Comparison of ENCODE assay signal across 23 cellular contexts in genomic region chr5:150407097-150407720, GRCh38. TPM values are rescaled to one million over a fixed set of nuclear protein-coding genes. Genes with fewer than 3 reads are reported as not detected.
A peak's percentile ranks its signal among the peaks of the same experiment; 100 is the strongest.
DNase-seq lines count a peak whose midpoint lies in the region; ATAC-seq, FAIRE-seq and TF ChIP-seq lines count a peak whose summit lies in the region.
"Had no signal": no experiment of that assay in that cellular context is flagged by ENCODE, and none has a peak within 500 bp of the region (broad histone marks: within the 10 kb centered on the region; RNA-seq: fewer than 3 reads in every experiment).

No MANE protein-coding gene starts in this region.

- intact Hi-C loops in left ventricle myocardium inferior (cut with micrococcal nuclease) (no loop called here), left cardiac atrium (cut with DNase I) (no loop called here), HepG2 (cut with micrococcal nuclease; ENCODE audit: unreplicated experiment) (no loop called here)

- TF ChIP-seq POLR2A in HepG2 (IDR thresholded peaks at IDR 0.05; ENCODE audit: insufficient read depth in 1 of 2, low read depth in 2 of 2, low read length in 2 of 2): no peak

- H2AFZ ChIP-seq in HepG2 (ENCODE audit: low read length): no peak overlapping the region

- no peak overlapping the region for H3K9ac ChIP-seq in HepG2 (ENCODE audit: insufficient read depth, low read depth, low read length)

- TF ChIP-seq CTCF in left ventricle myocardium inferior (IDR thresholded peaks at IDR 0.05; ENCODE audit: borderline replicate concordance) (no peak), HepG2 (CRISPR knock-in tag; IDR thresholded peaks at IDR 0.05) (no peak)

- in situ Hi-C loops in HepG2 (cut with HindIII; ENCODE audit: extremely low pct_ligation_motif_present, low pct_unique_long_range_greater_than_20kb): no loop called here

- peaks cover 5% of the 10 kb centered on the region for H3K79me2 ChIP-seq in HepG2 (ENCODE audit: insufficient read depth, low read length)

- TF ChIP-seq RAD21 in HepG2 (CRISPR knock-in tag; IDR thresholded peaks at IDR 0.05): no peak

- H3K4me3 ChIP-seq in left ventricle myocardium inferior (no peak overlapping the region), HepG2 (replicated peaks in 1 of 3; ENCODE audit: insufficient read depth in 1 of 3, low read depth in 2 of 3, low read length in 3 of 3) (no peak overlapping the region)
- H3K4me3 ChIP-seq: right atrium auricular region, uterus had no signal

- FAIRE-seq in HepG2 (lab: Jason Lieb, UNC) (no peak), HTR-8/SVneo (lab: Jason Lieb, UNC) (no peak), RCC 7860 (lab: Jason Lieb, UNC) (no peak)
- FAIRE-seq: colon had no signal

- BruUV-seq in HepG2 (replicated peaks; lab: Mats Ljungman, UMichigan): no TSS peak

- peaks cover 61% of the 10 kb centered on the region for H3K4me1 ChIP-seq in left ventricle myocardium inferior
- H3K4me1 ChIP-seq in HepG2 (ENCODE audit: insufficient read depth, low read length): peaks cover 25% of the 10 kb centered on the region
- H3K4me1 ChIP-seq: uterus had no signal

- H3K4me2 ChIP-seq in HepG2 (ENCODE audit: low read depth, low read length): no peak overlapping the region

- ATAC-seq in left cardiac atrium (no peak), HepG2 (no peak), GM19395 (IDR thresholded peaks at IDR 0.05; ENCODE audit: unreplicated experiment) (no peak)
- ATAC-seq: Right ventricle myocardium inferior, T-cell had no signal

- peaks cover 14% of the 10 kb centered on the region for H3K36me3 ChIP-seq in left ventricle myocardium inferior
- peaks cover 6 to 21% of the 10 kb centered on the region in 2 experiments; a peak in 4 of 5 replicates for H3K36me3 ChIP-seq in HepG2 (replicated peaks in 1 of 2; ENCODE audit: control insufficient read depth in 1 of 2, insufficient read depth in 2 of 2, low read length in 2 of 2)
- H3K36me3 ChIP-seq: uterus had no signal

- CTCF ChIA-PET in HepG2 (lab: Yijun Ruan, JAX; ENCODE audit: low intra/inter-chr PET ratio, low total read pairs): no interaction called here

- TF ChIP-seq EP300 in HepG2 (IDR thresholded peaks at IDR 0.05; ENCODE audit: low read depth in 2 of 2, low read length in 2 of 2) (no peak), HepG2 (CRISPR knock-in tag; IDR thresholded peaks at IDR 0.05; ENCODE audit: borderline replicate concordance) (no peak)

- no peak for DNase-seq in left ventricle myocardium inferior
- DNase-seq in left cardiac atrium: no peak
- peak; percentile 12 for DNase-seq in M059J (ENCODE audit: low read depth)
- DNase-seq in HepG2 (ENCODE audit: low spot score): no peak
- DNase-seq in HTR-8/SVneo (ENCODE audit: insufficient read length, low spot score): no peak
- DNase-seq in RCC 7860 (ENCODE audit: low spot score): no peak
- DNase-seq in activated naive CD4-positive, alpha-beta T cell (lab: John Stamatoyannopoulos, UW): no peak
- DNase-seq: activated CD8-positive, alpha-beta memory T cell treated with anti-CD3 and anti-CD28 coated beads for 24 hours; erythroblast; GOT3; mesenchymal stem cell; NCI-H1417; NCI-H2227 treated with DMSO at 0.1 percent for 48 hours; NK-92 treated with Interleukin-12 subunit alpha and Interleukin-12 subunit beta, amount 100 ng/mL, for 24 hours; stomach; T-cell; uterus had no signal

- no peaks in the 10 kb centered on the region for H3K9me3 ChIP-seq in left ventricle myocardium inferior (replicated peaks)
- no peaks in the 10 kb centered on the region for H3K9me3 ChIP-seq in HepG2 (ENCODE audit: low read length)
- H3K9me3 ChIP-seq: neutrophil, right atrium auricular region, stomach, uterus had no signal

- peak overlapping the region; percentile 89 for H3K27ac ChIP-seq in left ventricle myocardium inferior (replicated peaks)
- H3K27ac ChIP-seq in HepG2 (ENCODE audit: extremely low read length, insufficient read depth, low read length): no peak overlapping the region
- H3K27ac ChIP-seq: neutrophil, right atrium auricular region, VCaP had no signal

- POLR2A ChIA-PET in HepG2 (lab: Yijun Ruan, JAX): no interaction called here

- 92% methylated on average over 7 of the region's 13 CpGs for WGBS in HepG2 (ENCODE audit: low lambda C conversion rate)

- no peaks in the 10 kb centered on the region for H4K20me1 ChIP-seq in HepG2 (ENCODE audit: insufficient read depth, low read length)

- H3K27me3 ChIP-seq in left ventricle myocardium inferior (ENCODE audit: low read depth) (no peaks in the 10 kb centered on the region), HepG2 (ENCODE audit: control insufficient read depth in 1 of 2, insufficient read depth in 2 of 2, low read length in 2 of 2) (no peaks in the 10 kb centered on the region)
- H3K27me3 ChIP-seq: neutrophil, right atrium auricular region, stomach, uterus had no signal

RNA-seq across cellular contexts. Expression of gene CD74, which starts 5.5 kb away (rescaled TPM):
- total RNA-seq in left ventricle myocardium inferior (251 TPM), left cardiac atrium (100 to 1,000 TPM; 255 to 433 TPM), HepG2 (2016; rRNA removed; fragmentation: Illumina TruSeq; extraction: Trizol) (30.1 and 84.4 TPM in 2 replicates)
- total RNA-seq in M059J (2014; rRNA removed; shearing (Covaris generic)): 1.8 and 6.0 TPM in 2 replicates
- total RNA-seq in HepG2 (2016; cell fraction: cytosol; rRNA removed; fragmentation: Illumina TruSeq; extraction: Trizol; ENCODE audit: low read depth): 19.1 and 22.1 TPM in 2 replicates
- total RNA-seq in HepG2 (2016; cell fraction: insoluble cytoplasmic fraction; rRNA removed; fragmentation: Illumina TruSeq; extraction: Trizol): 30.1 and 86.9 TPM in 2 replicates
- total RNA-seq in HepG2 (2016; cell fraction: membrane; rRNA removed; fragmentation: Illumina TruSeq; extraction: Trizol): 23.8 and 31.1 TPM in 2 replicates
- 88.0 and 96.2 TPM in 2 replicates for total RNA-seq in HepG2 (2016; cell fraction: nucleus; rRNA removed; fragmentation: Illumina TruSeq; extraction: Trizol)
- polyA plus RNA-seq in HepG2 (2011; rRNA removed): 34.1 and 56.4 TPM in 2 replicates
- 24.7 and 30.8 TPM in 2 replicates for polyA plus RNA-seq in HepG2 (2011; cell fraction: cytosol; rRNA removed)
- polyA plus RNA-seq in HepG2 (2011; cell fraction: nucleus; rRNA removed): 26.5 and 30.9 TPM in 2 replicates
- 73.1 and 87.1 TPM in 2 replicates for polyA plus RNA-seq in HepG2 (2012)
- polyA plus RNA-seq in HepG2 (2016; cell fraction: cytosol; fragmentation: Illumina TruSeq; extraction: Trizol; ENCODE audit: low read depth): 44.1 and 51.7 TPM in 2 replicates
- 52.1 and 69.3 TPM in 2 replicates for polyA plus RNA-seq in HepG2 (2016; cell fraction: insoluble cytoplasmic fraction; fragmentation: Illumina TruSeq; extraction: Trizol; ENCODE audit: low read depth)
- polyA plus RNA-seq in HepG2 (2016; cell fraction: membrane; fragmentation: Illumina TruSeq; extraction: Trizol; ENCODE audit: low read depth): 51.1 and 54.1 TPM in 2 replicates
- 232 and 243 TPM in 2 replicates for polyA plus RNA-seq in HepG2 (2016; cell fraction: nucleus; fragmentation: Illumina TruSeq; extraction: Trizol; ENCODE audit: insufficient read depth, low read depth)
- 2.5 and 52.0 TPM in 2 replicates for polyA minus RNA-seq in HepG2 (2011; rRNA and poly(A)+ RNA removed; ENCODE audit: low replicate concordance)
- polyA minus RNA-seq in HepG2 (2011; cell fraction: cytosol; rRNA and poly(A)+ RNA removed): 21.3 and 26.3 TPM in 2 replicates
- 11.5 and 16.5 TPM in 2 replicates for polyA minus RNA-seq in HepG2 (2011; cell fraction: nucleus; rRNA and poly(A)+ RNA removed)

RNA-seq across cellular contexts. Expression of gene RPS14, which starts 42.3 kb away (rescaled TPM):
- total RNA-seq in left ventricle myocardium inferior: 1,202 TPM
- total RNA-seq in left cardiac atrium: 1,000 to 10,000 TPM; 1,239 to 1,275 TPM
- 1,412 and 1,643 TPM in 2 replicates for total RNA-seq in M059J (2014; rRNA removed; shearing (Covaris generic))
- 2,116 and 2,466 TPM in 2 replicates for total RNA-seq in HepG2 (2016; rRNA removed; fragmentation: Illumina TruSeq; extraction: Trizol)
- total RNA-seq in HepG2 (2016; cell fraction: cytosol; rRNA removed; fragmentation: Illumina TruSeq; extraction: Trizol; ENCODE audit: low read depth): 3,305 and 3,520 TPM in 2 replicates
- total RNA-seq in HepG2 (2016; cell fraction: insoluble cytoplasmic fraction; rRNA removed; fragmentation: Illumina TruSeq; extraction: Trizol): 2,149 and 2,588 TPM in 2 replicates
- total RNA-seq in HepG2 (2016; cell fraction: membrane; rRNA removed; fragmentation: Illumina TruSeq; extraction: Trizol): 4,929 and 5,069 TPM in 2 replicates
- 644 and 721 TPM in 2 replicates for total RNA-seq in HepG2 (2016; cell fraction: nucleus; rRNA removed; fragmentation: Illumina TruSeq; extraction: Trizol)
- 3,058 and 3,295 TPM in 2 replicates for polyA plus RNA-seq in HepG2 (2011; rRNA removed)
- polyA plus RNA-seq in HepG2 (2011; cell fraction: cytosol; rRNA removed): 6,315 and 8,239 TPM in 2 replicates
- polyA plus RNA-seq in HepG2 (2011; cell fraction: nucleus; rRNA removed): 1,184 and 1,580 TPM in 2 replicates
- polyA plus RNA-seq in HepG2 (2012): 3,506 and 4,895 TPM in 2 replicates
- polyA plus RNA-seq in HepG2 (2016; cell fraction: cytosol; fragmentation: Illumina TruSeq; extraction: Trizol; ENCODE audit: low read depth): 3,347 and 3,785 TPM in 2 replicates
- 2,246 and 2,277 TPM in 2 replicates for polyA plus RNA-seq in HepG2 (2016; cell fraction: insoluble cytoplasmic fraction; fragmentation: Illumina TruSeq; extraction: Trizol; ENCODE audit: low read depth)
- polyA plus RNA-seq in HepG2 (2016; cell fraction: membrane; fragmentation: Illumina TruSeq; extraction: Trizol; ENCODE audit: low read depth): 4,452 and 4,569 TPM in 2 replicates
- 1,056 and 1,136 TPM in 2 replicates for polyA plus RNA-seq in HepG2 (2016; cell fraction: nucleus; fragmentation: Illumina TruSeq; extraction: Trizol; ENCODE audit: insufficient read depth, low read depth)
- polyA minus RNA-seq in HepG2 (2011; rRNA and poly(A)+ RNA removed; ENCODE audit: low replicate concordance): 795 and 1,496 TPM in 2 replicates
- polyA minus RNA-seq in HepG2 (2011; cell fraction: cytosol; rRNA and poly(A)+ RNA removed): 375 and 432 TPM in 2 replicates
- polyA minus RNA-seq in HepG2 (2011; cell fraction: nucleus; rRNA and poly(A)+ RNA removed): 180 and 283 TPM in 2 replicates

RNA-seq across cellular contexts. Expression of gene TCOF1, which starts 49.7 kb away (rescaled TPM):
- total RNA-seq in left ventricle myocardium inferior: 19.3 TPM
- 10 to 100 TPM; 17.4 to 18.5 TPM for total RNA-seq in left cardiac atrium
- 21.4 and 33.7 TPM in 2 replicates for total RNA-seq in M059J (2014; rRNA removed; shearing (Covaris generic))
- 41.6 and 44.5 TPM in 2 replicates for total RNA-seq in HepG2 (2016; rRNA removed; fragmentation: Illumina TruSeq; extraction: Trizol)
- 7.0 and 8.0 TPM in 2 replicates for total RNA-seq in HepG2 (2016; cell fraction: cytosol; rRNA removed; fragmentation: Illumina TruSeq; extraction: Trizol; ENCODE audit: low read depth)
- 34.8 and 42.9 TPM in 2 replicates for total RNA-seq in HepG2 (2016; cell fraction: insoluble cytoplasmic fraction; rRNA removed; fragmentation: Illumina TruSeq; extraction: Trizol)
- 12.4 and 12.6 TPM in 2 replicates for total RNA-seq in HepG2 (2016; cell fraction: membrane; rRNA removed; fragmentation: Illumina TruSeq; extraction: Trizol)
- 38.8 and 43.2 TPM in 2 replicates for total RNA-seq in HepG2 (2016; cell fraction: nucleus; rRNA removed; fragmentation: Illumina TruSeq; extraction: Trizol)
- 9.9 and 10.1 TPM in 2 replicates for polyA plus RNA-seq in HepG2 (2011; rRNA removed)
- 5.7 and 7.4 TPM in 2 replicates for polyA plus RNA-seq in HepG2 (2011; cell fraction: cytosol; rRNA removed)
- polyA plus RNA-seq in HepG2 (2011; cell fraction: nucleus; rRNA removed): 27.8 and 31.6 TPM in 2 replicates
- 14.9 and 19.7 TPM in 2 replicates for polyA plus RNA-seq in HepG2 (2012)
- polyA plus RNA-seq in HepG2 (2016; cell fraction: cytosol; fragmentation: Illumina TruSeq; extraction: Trizol; ENCODE audit: low read depth): 2.9 and 3.4 TPM in 2 replicates
- 38.4 and 54.0 TPM in 2 replicates for polyA plus RNA-seq in HepG2 (2016; cell fraction: insoluble cytoplasmic fraction; fragmentation: Illumina TruSeq; extraction: Trizol; ENCODE audit: low read depth)
- polyA plus RNA-seq in HepG2 (2016; cell fraction: membrane; fragmentation: Illumina TruSeq; extraction: Trizol; ENCODE audit: low read depth): 6.2 and 8.3 TPM in 2 replicates
- 61.9 and 69.6 TPM in 2 replicates for polyA plus RNA-seq in HepG2 (2016; cell fraction: nucleus; fragmentation: Illumina TruSeq; extraction: Trizol; ENCODE audit: insufficient read depth, low read depth)
- 16.4 and 42.6 TPM in 2 replicates for polyA minus RNA-seq in HepG2 (2011; rRNA and poly(A)+ RNA removed; ENCODE audit: low replicate concordance)
- polyA minus RNA-seq in HepG2 (2011; cell fraction: cytosol; rRNA and poly(A)+ RNA removed): 9.8 and 12.7 TPM in 2 replicates
- polyA minus RNA-seq in HepG2 (2011; cell fraction: nucleus; rRNA and poly(A)+ RNA removed): 19.2 and 20.5 TPM in 2 replicates
